1 cellular context compared by ENCODE assay signal in the genomic region with DNA sequence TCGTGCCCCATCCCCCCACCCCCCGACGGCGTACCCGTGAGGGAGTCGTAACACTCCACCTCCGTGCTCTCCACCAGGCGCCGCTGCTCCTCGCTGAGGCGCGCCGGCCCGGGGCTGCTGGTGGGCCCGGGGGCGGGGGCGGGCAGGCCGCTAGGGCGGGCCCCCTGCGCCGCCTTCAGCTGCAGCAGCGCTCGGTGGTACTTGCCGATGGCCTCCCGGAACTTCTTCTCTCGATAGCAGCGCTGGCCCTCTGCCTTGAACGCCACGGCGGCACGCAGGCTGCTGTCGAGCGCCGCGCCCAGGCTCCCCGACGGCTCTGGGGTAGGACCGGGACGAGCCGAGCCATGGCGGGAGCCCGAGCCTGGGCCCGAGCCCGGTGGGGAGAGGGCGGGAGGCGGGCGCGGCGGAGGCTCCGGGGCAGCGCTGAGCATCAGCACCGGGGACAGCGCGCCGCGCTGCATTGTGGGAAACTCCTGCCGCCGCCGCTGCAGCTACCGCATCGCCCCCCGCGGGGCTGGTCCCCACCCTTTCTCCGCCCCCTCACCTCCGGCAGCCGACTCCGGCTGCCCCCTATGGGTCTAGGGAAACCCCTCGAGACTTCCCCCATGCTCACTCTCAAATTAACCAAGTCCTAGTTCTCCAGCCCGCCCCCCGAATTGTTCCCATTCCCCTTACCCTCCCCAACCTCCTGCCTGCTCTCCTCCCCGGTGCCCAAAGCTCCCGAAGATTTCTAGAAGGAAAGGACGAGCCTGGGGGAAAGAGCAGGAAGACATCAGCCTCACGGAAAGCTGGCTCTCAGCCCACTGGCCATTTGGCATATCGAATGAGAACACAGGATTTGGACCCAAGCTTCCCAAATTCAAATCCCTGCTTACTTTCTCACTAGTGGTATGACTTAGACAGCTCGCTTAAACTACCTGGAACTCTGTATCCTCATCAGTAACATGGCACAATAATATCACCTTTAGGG.
TF ChIP-seq lines count a peak whose summit lies in the region.

Gene TTC9B (minus strand): TSS at position 464 of the 970 bp plus-strand sequence. CDS start 3 bp downstream, at position 461.

TF ChIP-seq in K562, 482 proteins besides CTCF, POLR2A, EP300 and RAD21 (continued from another document and continues in another):
- TF ChIP-seq ETS1 (conservative IDR thresholded peaks at IDR 0.05; ENCODE audit: control insufficient read depth, low read depth, low read length) (no peak), ZNF324 (CRISPR knock-in tag; IDR thresholded peaks at IDR 0.05) (no peak), WHSC1 (IDR thresholded peaks at IDR 0.05; ENCODE audit: low read length) (no peak), TOE1 (IDR thresholded peaks at IDR 0.05; ENCODE audit: borderline replicate concordance) (no peak), TOE1 (CRISPR knock-in tag; IDR thresholded peaks at IDR 0.05; ENCODE audit: borderline replicate concordance, low read depth) (no peak), LCOR (CRISPR knock-in tag; IDR thresholded peaks at IDR 0.05) (no peak), HSF4 (CRISPR knock-in tag; IDR thresholded peaks at IDR 0.05; ENCODE audit: borderline replicate concordance) (no peak), PHTF2 (CRISPR knock-in tag; IDR thresholded peaks at IDR 0.05) (no peak), ZSCAN32 (CRISPR knock-in tag; IDR thresholded peaks at IDR 0.05) (no peak), CHD4 (IDR thresholded peaks at IDR 0.05; ENCODE audit: insufficient read depth, insufficient replicate concordance, low read depth, low read length, poor library complexity, severe bottlenecking) (no peak), CAMTA2 (CRISPR knock-in tag; conservative IDR thresholded peaks at IDR 0.05) (no peak), TCF7L2 (IDR thresholded peaks at IDR 0.05; ENCODE audit: low read depth, low read length) (no peak), MEF2A (IDR thresholded peaks at IDR 0.05; ENCODE audit: control insufficient read depth, low read depth, low read length) (no peak), PHB2 (IDR thresholded peaks at IDR 0.05; ENCODE audit: low read depth) (no peak), ZNF507 (tag; conservative IDR thresholded peaks at IDR 0.05) (no peak), HDAC1 (IDR thresholded peaks at IDR 0.05) (peak; percentile 19 to 66; a peak in 2 of 4 replicates), MCM5 (IDR thresholded peaks at IDR 0.05; ENCODE audit: low read depth) (no peak), ZNF785 (CRISPR knock-in tag; IDR thresholded peaks at IDR 0.05) (no peak), PHF8 (IDR thresholded peaks at IDR 0.05; ENCODE audit: borderline replicate concordance, low read length) (no peak), ARID2 (IDR thresholded peaks at IDR 0.05) (no peak), ZNF561 (CRISPR knock-in tag; conservative IDR thresholded peaks at IDR 0.05) (no peak), TAF15 (IDR thresholded peaks at IDR 0.05; ENCODE audit: low read depth, low read length) (no peak), KLF6 (CRISPR knock-in tag; IDR thresholded peaks at IDR 0.05; ENCODE audit: borderline replicate concordance) (no peak), PPARD (CRISPR knock-in tag; IDR thresholded peaks at IDR 0.05) (no peak), IRF1 (CRISPR knock-in tag; IDR thresholded peaks at IDR 0.05; ENCODE audit: borderline replicate concordance) (no peak), NCOA1 (IDR thresholded peaks at IDR 0.05; ENCODE audit: low read depth) (no peak), ZZZ3 (IDR thresholded peaks at IDR 0.05) (no peak), ZNF584 (CRISPR knock-in tag; IDR thresholded peaks at IDR 0.05; ENCODE audit: low read depth) (no peak), CCAR2 (IDR thresholded peaks at IDR 0.05; ENCODE audit: low read depth, low read length) (no peak), XRCC4 (IDR thresholded peaks at IDR 0.05; ENCODE audit: extremely low read depth, insufficient read depth, insufficient read length) (no peak), ZFP30 (CRISPR knock-in tag; IDR thresholded peaks at IDR 0.05; ENCODE audit: borderline replicate concordance) (no peak), HDAC8 (tag; IDR thresholded peaks at IDR 0.05) (no peak), CC2D1A (IDR thresholded peaks at IDR 0.05) (no peak), CXXC5 (CRISPR knock-in tag; IDR thresholded peaks at IDR 0.05) (peak; percentile 57)
- TF ChIP-seq, protein P1, sequence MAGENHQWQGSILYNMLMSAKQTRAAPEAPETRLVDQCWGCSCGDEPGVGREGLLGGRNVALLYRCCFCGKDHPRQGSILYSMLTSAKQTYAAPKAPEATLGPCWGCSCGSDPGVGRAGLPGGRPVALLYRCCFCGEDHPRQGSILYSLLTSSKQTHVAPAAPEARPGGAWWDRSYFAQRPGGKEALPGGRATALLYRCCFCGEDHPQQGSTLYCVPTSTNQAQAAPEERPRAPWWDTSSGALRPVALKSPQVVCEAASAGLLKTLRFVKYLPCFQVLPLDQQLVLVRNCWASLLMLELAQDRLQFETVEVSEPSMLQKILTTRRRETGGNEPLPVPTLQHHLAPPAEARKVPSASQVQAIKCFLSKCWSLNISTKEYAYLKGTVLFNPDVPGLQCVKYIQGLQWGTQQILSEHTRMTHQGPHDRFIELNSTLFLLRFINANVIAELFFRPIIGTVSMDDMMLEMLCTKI (IDR thresholded peaks at IDR 0.05; ENCODE audit: partially characterized antibody): no peak
- TF ChIP-seq, protein P2, sequence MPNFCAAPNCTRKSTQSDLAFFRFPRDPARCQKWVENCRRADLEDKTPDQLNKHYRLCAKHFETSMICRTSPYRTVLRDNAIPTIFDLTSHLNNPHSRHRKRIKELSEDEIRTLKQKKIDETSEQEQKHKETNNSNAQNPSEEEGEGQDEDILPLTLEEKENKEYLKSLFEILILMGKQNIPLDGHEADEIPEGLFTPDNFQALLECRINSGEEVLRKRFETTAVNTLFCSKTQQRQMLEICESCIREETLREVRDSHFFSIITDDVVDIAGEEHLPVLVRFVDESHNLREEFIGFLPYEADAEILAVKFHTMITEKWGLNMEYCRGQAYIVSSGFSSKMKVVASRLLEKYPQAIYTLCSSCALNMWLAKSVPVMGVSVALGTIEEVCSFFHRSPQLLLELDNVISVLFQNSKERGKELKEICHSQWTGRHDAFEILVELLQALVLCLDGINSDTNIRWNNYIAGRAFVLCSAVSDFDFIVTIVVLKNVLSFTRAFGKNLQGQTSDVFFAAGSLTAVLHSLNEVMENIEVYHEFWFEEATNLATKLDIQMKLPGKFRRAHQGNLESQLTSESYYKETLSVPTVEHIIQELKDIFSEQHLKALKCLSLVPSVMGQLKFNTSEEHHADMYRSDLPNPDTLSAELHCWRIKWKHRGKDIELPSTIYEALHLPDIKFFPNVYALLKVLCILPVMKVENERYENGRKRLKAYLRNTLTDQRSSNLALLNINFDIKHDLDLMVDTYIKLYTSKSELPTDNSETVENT (CRISPR knock-in tag; IDR thresholded peaks at IDR 0.05): no peak
- TF ChIP-seq, protein P3, sequence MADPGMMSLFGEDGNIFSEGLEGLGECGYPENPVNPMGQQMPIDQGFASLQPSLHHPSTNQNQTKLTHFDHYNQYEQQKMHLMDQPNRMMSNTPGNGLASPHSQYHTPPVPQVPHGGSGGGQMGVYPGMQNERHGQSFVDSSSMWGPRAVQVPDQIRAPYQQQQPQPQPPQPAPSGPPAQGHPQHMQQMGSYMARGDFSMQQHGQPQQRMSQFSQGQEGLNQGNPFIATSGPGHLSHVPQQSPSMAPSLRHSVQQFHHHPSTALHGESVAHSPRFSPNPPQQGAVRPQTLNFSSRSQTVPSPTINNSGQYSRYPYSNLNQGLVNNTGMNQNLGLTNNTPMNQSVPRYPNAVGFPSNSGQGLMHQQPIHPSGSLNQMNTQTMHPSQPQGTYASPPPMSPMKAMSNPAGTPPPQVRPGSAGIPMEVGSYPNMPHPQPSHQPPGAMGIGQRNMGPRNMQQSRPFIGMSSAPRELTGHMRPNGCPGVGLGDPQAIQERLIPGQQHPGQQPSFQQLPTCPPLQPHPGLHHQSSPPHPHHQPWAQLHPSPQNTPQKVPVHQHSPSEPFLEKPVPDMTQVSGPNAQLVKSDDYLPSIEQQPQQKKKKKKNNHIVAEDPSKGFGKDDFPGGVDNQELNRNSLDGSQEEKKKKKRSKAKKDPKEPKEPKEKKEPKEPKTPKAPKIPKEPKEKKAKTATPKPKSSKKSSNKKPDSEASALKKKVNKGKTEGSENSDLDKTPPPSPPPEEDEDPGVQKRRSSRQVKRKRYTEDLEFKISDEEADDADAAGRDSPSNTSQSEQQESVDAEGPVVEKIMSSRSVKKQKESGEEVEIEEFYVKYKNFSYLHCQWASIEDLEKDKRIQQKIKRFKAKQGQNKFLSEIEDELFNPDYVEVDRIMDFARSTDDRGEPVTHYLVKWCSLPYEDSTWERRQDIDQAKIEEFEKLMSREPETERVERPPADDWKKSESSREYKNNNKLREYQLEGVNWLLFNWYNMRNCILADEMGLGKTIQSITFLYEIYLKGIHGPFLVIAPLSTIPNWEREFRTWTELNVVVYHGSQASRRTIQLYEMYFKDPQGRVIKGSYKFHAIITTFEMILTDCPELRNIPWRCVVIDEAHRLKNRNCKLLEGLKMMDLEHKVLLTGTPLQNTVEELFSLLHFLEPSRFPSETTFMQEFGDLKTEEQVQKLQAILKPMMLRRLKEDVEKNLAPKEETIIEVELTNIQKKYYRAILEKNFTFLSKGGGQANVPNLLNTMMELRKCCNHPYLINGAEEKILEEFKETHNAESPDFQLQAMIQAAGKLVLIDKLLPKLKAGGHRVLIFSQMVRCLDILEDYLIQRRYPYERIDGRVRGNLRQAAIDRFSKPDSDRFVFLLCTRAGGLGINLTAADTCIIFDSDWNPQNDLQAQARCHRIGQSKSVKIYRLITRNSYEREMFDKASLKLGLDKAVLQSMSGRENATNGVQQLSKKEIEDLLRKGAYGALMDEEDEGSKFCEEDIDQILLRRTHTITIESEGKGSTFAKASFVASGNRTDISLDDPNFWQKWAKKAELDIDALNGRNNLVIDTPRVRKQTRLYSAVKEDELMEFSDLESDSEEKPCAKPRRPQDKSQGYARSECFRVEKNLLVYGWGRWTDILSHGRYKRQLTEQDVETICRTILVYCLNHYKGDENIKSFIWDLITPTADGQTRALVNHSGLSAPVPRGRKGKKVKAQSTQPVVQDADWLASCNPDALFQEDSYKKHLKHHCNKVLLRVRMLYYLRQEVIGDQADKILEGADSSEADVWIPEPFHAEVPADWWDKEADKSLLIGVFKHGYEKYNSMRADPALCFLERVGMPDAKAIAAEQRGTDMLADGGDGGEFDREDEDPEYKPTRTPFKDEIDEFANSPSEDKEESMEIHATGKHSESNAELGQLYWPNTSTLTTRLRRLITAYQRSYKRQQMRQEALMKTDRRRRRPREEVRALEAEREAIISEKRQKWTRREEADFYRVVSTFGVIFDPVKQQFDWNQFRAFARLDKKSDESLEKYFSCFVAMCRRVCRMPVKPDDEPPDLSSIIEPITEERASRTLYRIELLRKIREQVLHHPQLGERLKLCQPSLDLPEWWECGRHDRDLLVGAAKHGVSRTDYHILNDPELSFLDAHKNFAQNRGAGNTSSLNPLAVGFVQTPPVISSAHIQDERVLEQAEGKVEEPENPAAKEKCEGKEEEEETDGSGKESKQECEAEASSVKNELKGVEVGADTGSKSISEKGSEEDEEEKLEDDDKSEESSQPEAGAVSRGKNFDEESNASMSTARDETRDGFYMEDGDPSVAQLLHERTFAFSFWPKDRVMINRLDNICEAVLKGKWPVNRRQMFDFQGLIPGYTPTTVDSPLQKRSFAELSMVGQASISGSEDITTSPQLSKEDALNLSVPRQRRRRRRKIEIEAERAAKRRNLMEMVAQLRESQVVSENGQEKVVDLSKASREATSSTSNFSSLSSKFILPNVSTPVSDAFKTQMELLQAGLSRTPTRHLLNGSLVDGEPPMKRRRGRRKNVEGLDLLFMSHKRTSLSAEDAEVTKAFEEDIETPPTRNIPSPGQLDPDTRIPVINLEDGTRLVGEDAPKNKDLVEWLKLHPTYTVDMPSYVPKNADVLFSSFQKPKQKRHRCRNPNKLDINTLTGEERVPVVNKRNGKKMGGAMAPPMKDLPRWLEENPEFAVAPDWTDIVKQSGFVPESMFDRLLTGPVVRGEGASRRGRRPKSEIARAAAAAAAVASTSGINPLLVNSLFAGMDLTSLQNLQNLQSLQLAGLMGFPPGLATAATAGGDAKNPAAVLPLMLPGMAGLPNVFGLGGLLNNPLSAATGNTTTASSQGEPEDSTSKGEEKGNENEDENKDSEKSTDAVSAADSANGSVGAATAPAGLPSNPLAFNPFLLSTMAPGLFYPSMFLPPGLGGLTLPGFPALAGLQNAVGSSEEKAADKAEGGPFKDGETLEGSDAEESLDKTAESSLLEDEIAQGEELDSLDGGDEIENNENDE (IDR thresholded peaks at IDR 0.05; ENCODE audit: low read depth, low read length): no peak
- TF ChIP-seq, protein P4, sequence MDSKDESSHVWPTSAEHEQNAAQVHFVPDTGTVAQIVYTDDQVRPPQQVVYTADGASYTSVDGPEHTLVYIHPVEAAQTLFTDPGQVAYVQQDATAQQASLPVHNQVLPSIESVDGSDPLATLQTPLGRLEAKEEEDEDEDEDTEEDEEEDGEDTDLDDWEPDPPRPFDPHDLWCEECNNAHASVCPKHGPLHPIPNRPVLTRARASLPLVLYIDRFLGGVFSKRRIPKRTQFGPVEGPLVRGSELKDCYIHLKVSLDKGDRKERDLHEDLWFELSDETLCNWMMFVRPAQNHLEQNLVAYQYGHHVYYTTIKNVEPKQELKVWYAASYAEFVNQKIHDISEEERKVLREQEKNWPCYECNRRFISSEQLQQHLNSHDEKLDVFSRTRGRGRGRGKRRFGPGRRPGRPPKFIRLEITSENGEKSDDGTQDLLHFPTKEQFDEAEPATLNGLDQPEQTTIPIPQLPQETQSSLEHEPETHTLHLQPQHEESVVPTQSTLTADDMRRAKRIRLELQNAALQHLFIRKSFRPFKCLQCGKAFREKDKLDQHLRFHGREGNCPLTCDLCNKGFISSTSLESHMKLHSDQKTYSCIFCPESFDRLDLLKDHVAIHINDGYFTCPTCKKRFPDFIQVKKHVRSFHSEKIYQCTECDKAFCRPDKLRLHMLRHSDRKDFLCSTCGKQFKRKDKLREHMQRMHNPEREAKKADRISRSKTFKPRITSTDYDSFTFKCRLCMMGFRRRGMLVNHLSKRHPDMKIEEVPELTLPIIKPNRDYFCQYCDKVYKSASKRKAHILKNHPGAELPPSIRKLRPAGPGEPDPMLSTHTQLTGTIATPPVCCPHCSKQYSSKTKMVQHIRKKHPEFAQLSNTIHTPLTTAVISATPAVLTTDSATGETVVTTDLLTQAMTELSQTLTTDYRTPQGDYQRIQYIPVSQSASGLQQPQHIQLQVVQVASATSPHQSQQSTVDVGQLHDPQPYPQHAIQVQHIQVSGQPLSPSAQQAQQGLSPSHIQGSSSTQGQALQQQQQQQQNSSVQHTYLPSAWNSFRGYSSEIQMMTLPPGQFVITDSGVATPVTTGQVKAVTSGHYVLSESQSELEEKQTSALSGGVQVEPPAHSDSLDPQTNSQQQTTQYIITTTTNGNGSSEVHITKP (IDR thresholded peaks at IDR 0.05; ENCODE audit: partially characterized antibody): no peak
